Comparison of ENCODE assay signal across 8 cellular contexts in the genomic region with DNA sequence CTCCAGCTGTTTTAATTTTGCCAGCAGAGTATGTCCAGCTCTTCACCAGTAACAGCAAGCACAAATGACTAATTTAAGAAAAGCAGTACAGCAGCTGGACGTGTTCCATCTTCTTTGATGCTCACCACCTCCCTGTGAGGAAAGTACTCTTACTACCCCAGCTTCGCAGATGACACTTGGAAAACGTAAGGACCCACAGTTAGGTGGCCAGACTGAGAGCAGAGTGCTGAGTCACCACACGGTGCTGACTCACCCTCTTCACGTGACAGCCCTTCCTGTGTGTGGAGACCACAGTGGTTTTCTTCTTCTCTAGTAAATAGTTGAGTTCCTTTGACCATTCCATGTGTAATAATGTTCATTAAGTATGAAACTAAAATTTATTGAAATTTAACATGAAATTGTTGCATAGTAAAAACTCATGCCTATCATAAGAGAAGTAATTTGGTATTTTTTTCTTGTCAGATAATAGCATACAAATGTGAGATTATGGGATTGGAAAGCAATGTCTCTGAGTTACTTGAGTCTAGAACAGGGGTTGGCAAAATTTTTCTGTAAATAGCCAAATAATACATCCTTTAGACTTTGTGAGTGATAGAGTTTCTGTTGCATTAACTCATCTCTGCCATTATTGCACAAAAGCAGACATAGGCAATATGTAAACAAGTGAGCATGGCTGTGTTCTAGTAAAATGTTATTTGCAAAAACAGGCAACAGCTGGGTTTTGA.
A peak's percentile ranks its signal among the peaks of the same experiment; 100 is the strongest.
DNase-seq lines count a peak whose midpoint lies in the region; ATAC-seq, FAIRE-seq and TF ChIP-seq lines count a peak whose summit lies in the region.

No MANE protein-coding gene starts in this region.

- ATAC-seq in GM18909 (IDR thresholded peaks at IDR 0.05; ENCODE audit: poor library complexity, unreplicated experiment) (peak; percentile 98), HG03108 (IDR thresholded peaks at IDR 0.05; ENCODE audit: unreplicated experiment) (peak; percentile 97)

- TF ChIP-seq CTCF in AG10803 (conservative IDR thresholded peaks at IDR 0.05; ENCODE audit: low read length): no peak
- TF ChIP-seq CTCF in endothelial cell of umbilical vein (IDR thresholded peaks at IDR 0.05; ENCODE audit: extremely low read depth in 1 of 2, insufficient read depth in 1 of 2, low read depth in 1 of 2, low read length in 2 of 2): no peak

- CTCF ChIA-PET in endothelial cell of umbilical vein (lab: Charles Lee): interaction anchor here (0.9 to 2.6 kb wide), 6 partner anchors 10 to 756 kb away, joined by 3 to 9 read pairs (median 4); no protein-coding TSS in a partner anchor

- no TSS peak for BruUV-seq in endothelial cell of umbilical vein (replicated peaks; lab: Mats Ljungman, UMichigan)

- dilution Hi-C loops in endothelial cell of umbilical vein (cut with MboI; ENCODE audit: extremely low pct_ligation_motif_present, low sequenced_read_pairs): no loop called here

- H2AFZ ChIP-seq in endothelial cell of umbilical vein (ENCODE audit: low read depth, low read length): peak overlapping the region; percentile 30

- intact Hi-C loops in endothelial cell of umbilical vein (cut with micrococcal nuclease): no loop called here

- H3K4me2 ChIP-seq in endothelial cell of umbilical vein (ENCODE audit: insufficient read depth, low read length): peak overlapping the region; percentile 32

- no peaks in the 10 kb centered on the region for H4K20me1 ChIP-seq in endothelial cell of umbilical vein (replicated peaks; ENCODE audit: control insufficient read depth, extremely low read depth, insufficient read depth, low read length)

- no peak for TF ChIP-seq POLR2A in endothelial cell of umbilical vein (IDR thresholded peaks at IDR 0.05; ENCODE audit: low read depth, low read length)

- DNase-seq in AG10803 (ENCODE audit: low read depth) (peak; percentile 95), NCI-H82 treated with DMSO at 0.1 percent for 48 hours (lab: John Stamatoyannopoulos, UW; ENCODE audit: unreplicated experiment) (peak; percentile 14), endothelial cell of umbilical vein (ENCODE audit: low read depth, low spot score) (peak; percentile 94)
- peak; percentile 18 to 49 for DNase-seq in activated CD8-positive, alpha-beta memory T cell treated with anti-CD3 and anti-CD28 coated beads for 1 hour (ENCODE audit: extremely low read depth in 1 of 2, low read depth in 1 of 2)
- peak; percentile 52 to 55 for DNase-seq in stimulated activated CD8-positive, alpha-beta memory T cell treated with anti-CD3 and anti-CD28 coated beads, Interleukin-7, amount 100 ng/mL, for 1 hour (ENCODE audit: low read depth in 2 of 2)

- H3K36me3 ChIP-seq in endothelial cell of umbilical vein (ENCODE audit: control insufficient read depth in 2 of 2, extremely low read depth in 1 of 2, insufficient read depth in 2 of 2, low read length in 2 of 2): no peaks in the 10 kb centered on the region
- no peaks in the 10 kb centered on the region for H3K36me3 ChIP-seq in mucosa of rectum (ENCODE audit: control insufficient read depth in 2 of 2, insufficient read depth in 2 of 2, low read length in 2 of 2)

- H3K4me3 ChIP-seq in AG10803 (ENCODE audit: low read length): peak overlapping the region; percentile 18
- H3K4me3 ChIP-seq in endothelial cell of umbilical vein (replicated peaks in 1 of 3; ENCODE audit: insufficient read depth in 1 of 3, low read depth in 1 of 3, low read length in 3 of 3): no peak overlapping the region
- H3K4me3 ChIP-seq in mucosa of rectum (ENCODE audit: low read length in 2 of 2): peak overlapping the region in 1 of 2 donors; percentile 9

- H3K4me1 ChIP-seq in endothelial cell of umbilical vein (ENCODE audit: control insufficient read depth, extremely low read depth, insufficient read depth, low read length) (peaks cover 26% of the 10 kb centered on the region), mucosa of rectum (ENCODE audit: control insufficient read depth in 2 of 2, insufficient read depth in 2 of 2, low read length in 2 of 2) (peaks cover 10 to 11% of the 10 kb centered on the region in 2 donors)

- H3K9ac ChIP-seq in endothelial cell of umbilical vein (replicated peaks; ENCODE audit: extremely low read depth, insufficient read depth, low read length): peak overlapping the region; percentile 32
- no peak overlapping the region for H3K9ac ChIP-seq in mucosa of rectum (ENCODE audit: low read depth in 1 of 2, low read length in 2 of 2)

- FAIRE-seq in endothelial cell of umbilical vein (lab: Jason Lieb, UNC): peak; percentile 95

- no peaks in the 10 kb centered on the region for H3K9me1 ChIP-seq in endothelial cell of umbilical vein (replicated peaks; ENCODE audit: control insufficient read depth, extremely low read depth, insufficient read depth, low read length)

- H3K9me3 ChIP-seq in endothelial cell of umbilical vein (replicated peaks; ENCODE audit: control insufficient read depth, insufficient read depth, low read length) (no peaks in the 10 kb centered on the region), mucosa of rectum (ENCODE audit: control insufficient read depth in 2 of 2, low read length in 2 of 2) (no peaks in the 10 kb centered on the region)

- POLR2A ChIA-PET in endothelial cell of umbilical vein (lab: Charles Lee): no interaction called here

- no peaks in the 10 kb centered on the region for H3K79me2 ChIP-seq in endothelial cell of umbilical vein (ENCODE audit: control insufficient read depth, insufficient read depth, low read length)

- no peaks in the 10 kb centered on the region for H3K27me3 ChIP-seq in endothelial cell of umbilical vein (ENCODE audit: control insufficient read depth in 2 of 2, insufficient read depth in 2 of 2, low read length in 2 of 2)
- no peaks in the 10 kb centered on the region for H3K27me3 ChIP-seq in mucosa of rectum (ENCODE audit: control insufficient read depth in 2 of 2, insufficient read depth in 2 of 2, low read length in 2 of 2)

- H3K27ac ChIP-seq in endothelial cell of umbilical vein (ENCODE audit: insufficient read depth, low read depth, low read length): peak overlapping the region; percentile 70
- peak overlapping the region; percentile 2 to 18 for H3K27ac ChIP-seq in mucosa of rectum (ENCODE audit: low read depth in 2 of 2, low read length in 2 of 2)

TF ChIP-seq in endothelial cell of umbilical vein, 7 proteins besides CTCF, POLR2A, EP300 and RAD21:
- TF ChIP-seq GATA2 (IDR thresholded peaks at IDR 0.05; ENCODE audit: insufficient read depth, insufficient read length, low read depth, low read length) (no peak), FOS (IDR thresholded peaks at IDR 0.05; ENCODE audit: borderline replicate concordance, insufficient read depth, low read length) (peak; percentile 99), EZH2 (IDR thresholded peaks at IDR 0.05; ENCODE audit: borderline replicate concordance, low read depth, low read length, severe bottlenecking) (no peak), JUN (IDR thresholded peaks at IDR 0.05; ENCODE audit: borderline replicate concordance, insufficient read depth, insufficient read length, low read depth) (peak; percentile 98), MAX (IDR thresholded peaks at IDR 0.05; ENCODE audit: insufficient read depth, insufficient read length) (peak; percentile 97), MYC (IDR thresholded peaks at IDR 0.05; ENCODE audit: low read depth, low read length) (no peak), POLR2AphosphoS5 (IDR thresholded peaks at IDR 0.05; ENCODE audit: insufficient read depth, low read depth, low read length) (peak; percentile 61)
TF ChIP-seq in endothelial cell of umbilical vein: peak in this region for 4.

Comparison
In these comparisons a context has a peak if more than half of its experiments do, and no peak if none do; other contexts are left out.
1. DNase-seq: peak in every context shown above with its lines; median percentile 95 in AG10803; 94 in endothelial cell of umbilical vein; 54 in stimulated activated CD8-positive, alpha-beta memory T cell treated with anti-CD3 and anti-CD28 coated beads, Interleukin-7, amount 100 ng/mL, for 1 hour; 34 in activated CD8-positive, alpha-beta memory T cell treated with anti-CD3 and anti-CD28 coated beads for 1 hour; 14 in NCI-H82 treated with DMSO at 0.1 percent for 48 hours.